Comparison of ENCODE assay signal across 20 cellular contexts in the genomic region with DNA sequence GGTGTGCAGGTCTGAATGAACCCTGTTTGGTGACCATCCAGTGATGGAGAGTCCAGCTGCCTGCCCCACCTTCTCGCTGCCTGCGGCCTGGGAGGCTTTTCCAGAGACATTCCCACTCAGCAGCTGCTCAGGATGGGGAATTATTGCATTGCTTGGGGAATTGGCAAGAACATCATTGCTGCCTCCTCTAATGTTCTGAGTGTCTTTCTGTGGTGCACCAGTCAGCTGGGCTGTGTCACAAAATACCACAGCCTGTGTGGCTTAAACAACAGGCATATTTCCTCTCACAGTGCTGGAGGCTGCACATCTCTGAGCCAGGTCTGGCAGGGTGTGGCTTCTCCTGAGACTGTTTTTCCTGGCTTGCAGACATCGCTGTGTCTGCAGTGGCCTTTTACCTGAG.
"Had no signal": no experiment of that assay in that cellular context is flagged by ENCODE, and none has a peak within 500 bp of the region (broad histone marks: within the 10 kb centered on the region; RNA-seq: fewer than 3 reads in every experiment).

No MANE protein-coding gene starts in this region.

- H3K27me3 ChIP-seq: colonic mucosa, heart right ventricle, neutrophil, ovary, right atrium auricular region, sigmoid colon, thyroid gland, upper lobe of left lung, uterus had no signal

- H3K4me1 Mint-ChIP-seq: naive thymus-derived CD8-positive, alpha-beta T cell had no signal

- ATAC-seq: esophagus mucosa; heart right ventricle; left lobe of liver; naive thymus-derived CD8-positive, alpha-beta T cell had no signal

- H3K27ac ChIP-seq: colonic mucosa, heart right ventricle, neutrophil, ovary, right atrium auricular region, sigmoid colon, stomach, thyroid gland, upper lobe of left lung, uterus had no signal

- H3K36me3 ChIP-seq: colonic mucosa, heart right ventricle, neutrophil, ovary, right atrium auricular region, sigmoid colon, stomach, thyroid gland, uterus had no signal

- H3K4me3 Mint-ChIP-seq: naive thymus-derived CD8-positive, alpha-beta T cell had no signal

- H3K9me3 Mint-ChIP-seq: naive thymus-derived CD8-positive, alpha-beta T cell had no signal

- H3K27ac Mint-ChIP-seq: naive thymus-derived CD8-positive, alpha-beta T cell had no signal

- H3K4me1 ChIP-seq: colonic mucosa, right atrium auricular region, sigmoid colon, stomach, thyroid gland, upper lobe of left lung, uterus had no signal

- DNase-seq: colonic mucosa; effector CD8-positive, alpha-beta T cell; heart right ventricle; kidney glomerular epithelial cell; mammary epithelial cell; naive thymus-derived CD8-positive, alpha-beta T cell; ovary; sigmoid colon; small intestine; stimulated activated CD4-positive, alpha-beta T cell treated with anti-CD3 and anti-CD28 coated beads, Interleukin-12 subunit alpha, Interleukin-12 subunit beta, amount 100 ng/mL, for 4 hours; stimulated activated naive CD4-positive, alpha-beta T cell; stomach; substantia nigra; thyroid gland; upper lobe of left lung; uterus had no signal

- H3K4me3 ChIP-seq: colonic mucosa, heart right ventricle, ovary, right atrium auricular region, sigmoid colon, stomach, thyroid gland, upper lobe of left lung, uterus had no signal
